In genomic region chr10:11403116-11403515, GRCh38 we compare ENCODE assay signal across 1 cellular context.
TF ChIP-seq lines count a peak whose summit lies in the region.

No MANE protein-coding gene starts in this region.

TF ChIP-seq in HepG2, 621 proteins besides CTCF, POLR2A, EP300 and RAD21 (continued from another document):
- no peak for TF ChIP-seq IKZF5 (CRISPR knock-in tag; IDR thresholded peaks at IDR 0.05)
- TF ChIP-seq HMG20B (CRISPR knock-in tag; conservative IDR thresholded peaks at IDR 0.05), result no peak
- no peak for TF ChIP-seq PAWR (CRISPR knock-in tag; IDR thresholded peaks at IDR 0.05; ENCODE audit: borderline replicate concordance)
TF ChIP-seq in HepG2: peak in this region for 0.
